11 cellular contexts compared by ENCODE assay signal in the genomic region with DNA sequence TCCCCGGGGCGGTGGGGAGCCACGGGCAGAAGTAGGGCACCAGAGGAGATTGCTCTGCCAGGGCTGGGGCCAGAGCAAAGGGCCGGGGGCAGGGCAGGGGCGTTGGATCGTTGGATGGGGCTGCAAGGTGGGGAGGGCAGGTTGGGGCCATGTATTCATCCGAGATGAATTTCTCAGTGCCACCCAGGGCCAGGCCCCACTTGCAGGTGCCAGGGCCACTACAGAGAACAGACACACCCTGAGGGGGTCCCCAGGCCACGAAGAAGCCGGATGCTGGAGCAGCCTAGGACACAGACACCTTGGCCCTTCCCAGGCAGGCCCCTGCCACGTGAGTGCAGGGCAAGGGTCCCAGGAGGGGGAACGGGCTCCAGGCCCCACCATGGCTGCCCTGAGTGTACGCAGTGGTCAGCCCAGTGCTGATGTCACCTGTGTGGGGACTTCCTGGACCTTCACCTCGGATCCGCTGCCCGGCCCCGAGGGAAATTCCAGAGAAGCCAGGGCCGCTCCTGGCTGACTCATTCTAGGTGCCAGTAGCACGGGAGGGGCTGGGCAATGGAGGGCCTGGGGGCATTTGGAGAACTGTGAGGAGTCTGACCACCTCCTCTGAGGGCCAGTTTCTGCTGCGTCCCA. TPM values are rescaled to one million over a fixed set of nuclear protein-coding genes. Genes with fewer than 3 reads are reported as not detected.
DNase-seq lines count a peak whose midpoint lies in the region; ATAC-seq, FAIRE-seq and TF ChIP-seq lines count a peak whose summit lies in the region.
"Had no signal": no experiment of that assay in that cellular context is flagged by ENCODE, and none has a peak within 500 bp of the region (broad histone marks: within the 10 kb centered on the region; RNA-seq: fewer than 3 reads in every experiment).

No MANE protein-coding gene starts in this region.

- POLR2A ChIA-PET in activated B cell treated with CpG ODN at 0.5 μM for 24 hours (lab: Charles Lee), result interaction anchor here (0.6 kb wide), 1 partner anchor 10 kb away, joined by 4 read pairs; no protein-coding TSS in a partner anchor
- POLR2A ChIA-PET in HepG2 (lab: Yijun Ruan, JAX), result no interaction called here

- TF ChIP-seq CTCF in activated B cell treated with CpG ODN at 0.5 μM for 24 hours (IDR thresholded peaks at IDR 0.05), result no peak
- no peak for TF ChIP-seq CTCF in HepG2 (CRISPR knock-in tag; IDR thresholded peaks at IDR 0.05)
- TF ChIP-seq CTCF in BE2C (IDR thresholded peaks at IDR 0.05; ENCODE audit: low read depth, low read length), result no peak
- no peak for TF ChIP-seq CTCF in brain microvascular endothelial cell (IDR thresholded peaks at IDR 0.05; ENCODE audit: low read depth, low read length, missing control alignments)

- H3K4me1 Mint-ChIP-seq in activated B cell treated with CpG ODN at 0.5 μM for 24 hours, result peaks cover 13% of the 10 kb centered on the region

- H3K27me3 Mint-ChIP-seq in activated B cell treated with CpG ODN at 0.5 μM for 24 hours, result no peaks in the 10 kb centered on the region

- peak overlapping the region; percentile 53 for H3K4me2 ChIP-seq in HepG2 (ENCODE audit: low read depth, low read length)

- no peak for FAIRE-seq in H54 (lab: Jason Lieb, UNC)
- FAIRE-seq in HepG2 (lab: Jason Lieb, UNC), result no peak

- TF ChIP-seq EP300 in HepG2 (IDR thresholded peaks at IDR 0.05; ENCODE audit: low read depth in 2 of 2, low read length in 2 of 2), result peak in 1 of 2 experiments; percentile 21; a peak in 1 of 4 replicates
- TF ChIP-seq EP300 in HepG2 (CRISPR knock-in tag; IDR thresholded peaks at IDR 0.05; ENCODE audit: borderline replicate concordance), result no peak

- BruUV-seq in HepG2 (replicated peaks; lab: Mats Ljungman, UMichigan), result no TSS peak

- ATAC-seq in activated B cell treated with CpG ODN at 0.5 μM for 24 hours (ENCODE audit: low read depth) (peak; percentile 32), HepG2 (peak; percentile 92)

- no peaks in the 10 kb centered on the region for H4K20me1 ChIP-seq in HepG2 (ENCODE audit: insufficient read depth, low read length)

- no peak overlapping the region for H2AFZ ChIP-seq in HepG2 (ENCODE audit: low read length)

- H3K27me3 ChIP-seq in HepG2 (ENCODE audit: control insufficient read depth in 1 of 2, insufficient read depth in 2 of 2, low read length in 2 of 2) (no peaks in the 10 kb centered on the region), BE2C (no peaks in the 10 kb centered on the region), brain microvascular endothelial cell (replicated peaks) (no peaks in the 10 kb centered on the region)
- H3K27me3 ChIP-seq: dorsolateral prefrontal cortex had no signal

- no peaks in the 10 kb centered on the region for H3K79me2 ChIP-seq in HepG2 (ENCODE audit: insufficient read depth, low read length)

- intact Hi-C loops in activated B cell treated with CpG ODN at 0.5 μM for 24 hours (cut with micrococcal nuclease) (no loop called here), HepG2 (cut with micrococcal nuclease; ENCODE audit: unreplicated experiment) (no loop called here)

- WGBS in HepG2 (ENCODE audit: low lambda C conversion rate), result 51% methylated on average over 9 of the region's 19 CpGs

- H3K27ac ChIP-seq in HepG2 (ENCODE audit: extremely low read length, insufficient read depth, low read length) (peak overlapping the region; percentile 43), brain microvascular endothelial cell (no peak overlapping the region)
- H3K27ac ChIP-seq: dorsolateral prefrontal cortex had no signal

- H3K9ac ChIP-seq in HepG2 (ENCODE audit: insufficient read depth, low read depth, low read length), result peak overlapping the region; percentile 64

- in situ Hi-C loops in HepG2 (cut with HindIII; ENCODE audit: extremely low pct_ligation_motif_present, low pct_unique_long_range_greater_than_20kb), result no loop called here
- in situ Hi-C loops in brain microvascular endothelial cell (cut with HindIII; ENCODE audit: low pct_ligation_motif_present, low sequenced_read_pairs), result no loop called here

- H3K9me3 Mint-ChIP-seq in activated B cell treated with CpG ODN at 0.5 μM for 24 hours, result no peaks in the 10 kb centered on the region
- H3K9me3 Mint-ChIP-seq: stimulated activated naive CD8-positive, alpha-beta T cell treated with anti-CD3 and anti-CD28 coated beads, Interleukin-15, Interleukin-2, amounts not matched to agents 100 ng/mL and 50 ng/mL, for 24 hours had no signal

- H3K4me3 ChIP-seq in HepG2 (replicated peaks in 1 of 3; ENCODE audit: insufficient read depth in 1 of 3, low read depth in 2 of 3, low read length in 3 of 3) (peak overlapping the region in 1 of 3 experiments; percentile 27; a peak in 1 of 6 replicates), BE2C (ENCODE audit: low read depth, low read length) (no peak overlapping the region), brain microvascular endothelial cell (ENCODE audit: low read depth, low read length) (no peak overlapping the region)
- H3K4me3 ChIP-seq: dorsolateral prefrontal cortex had no signal

- DNase-seq in A172 (ENCODE audit: low spot score), result peak; percentile 92
- DNase-seq in H54 (ENCODE audit: insufficient read length, low spot score), result peak; percentile 85
- no peak for DNase-seq in activated B cell treated with CpG ODN at 0.5 μM for 24 hours
- DNase-seq in HepG2 (ENCODE audit: low spot score), result peak; percentile 77
- DNase-seq in NCI-H2196 treated with DMSO at 0.1 percent for 48 hours (lab: John Stamatoyannopoulos, UW; ENCODE audit: unreplicated experiment), result no peak
- no peak for DNase-seq in BE2C
- no peak for DNase-seq in NCI-H146 (lab: John Stamatoyannopoulos, UW)
- DNase-seq in brain microvascular endothelial cell, result no peak
- DNase-seq: dorsolateral prefrontal cortex, NCI-H1417 treated with DMSO at 0.1 percent for 48 hours had no signal

- no peak overlapping the region for H3K27ac Mint-ChIP-seq in activated B cell treated with CpG ODN at 0.5 μM for 24 hours
- H3K27ac Mint-ChIP-seq: stimulated activated naive CD8-positive, alpha-beta T cell treated with anti-CD3 and anti-CD28 coated beads, Interleukin-15, Interleukin-2, amounts not matched to agents 100 ng/mL and 50 ng/mL, for 24 hours had no signal

- H3K4me3 Mint-ChIP-seq in activated B cell treated with CpG ODN at 0.5 μM for 24 hours, result no peak overlapping the region
- H3K4me3 Mint-ChIP-seq: stimulated activated naive CD8-positive, alpha-beta T cell treated with anti-CD3 and anti-CD28 coated beads, Interleukin-15, Interleukin-2, amounts not matched to agents 100 ng/mL and 50 ng/mL, for 24 hours had no signal

- H3K9me3 ChIP-seq in HepG2 (ENCODE audit: low read length) (no peaks in the 10 kb centered on the region), BE2C (no peaks in the 10 kb centered on the region)

- peaks cover 42% of the 10 kb centered on the region for H3K4me1 ChIP-seq in HepG2 (ENCODE audit: insufficient read depth, low read length)
- no peaks in the 10 kb centered on the region for H3K4me1 ChIP-seq in BE2C

- no peaks in the 10 kb centered on the region for H3K36me3 Mint-ChIP-seq in activated B cell treated with CpG ODN at 0.5 μM for 24 hours (ENCODE audit: low read depth)

- H3K36me3 ChIP-seq in HepG2 (replicated peaks in 1 of 2; ENCODE audit: control insufficient read depth in 1 of 2, insufficient read depth in 2 of 2, low read length in 2 of 2) (no peaks in the 10 kb centered on the region), BE2C (no peaks in the 10 kb centered on the region), brain microvascular endothelial cell (replicated peaks) (no peaks in the 10 kb centered on the region)

- CTCF ChIA-PET in activated B cell treated with CpG ODN at 0.5 μM for 24 hours (lab: Charles Lee), result no interaction called here
- CTCF ChIA-PET in HepG2 (lab: Yijun Ruan, JAX; ENCODE audit: low intra/inter-chr PET ratio, low total read pairs), result no interaction called here

- TF ChIP-seq RAD21 in HepG2 (CRISPR knock-in tag; IDR thresholded peaks at IDR 0.05), result no peak; the same call in 1 of the 2 replicates

- TF ChIP-seq POLR2A in H54 (IDR thresholded peaks at IDR 0.05; ENCODE audit: low read depth, low read length) (no peak), HepG2 (IDR thresholded peaks at IDR 0.05; ENCODE audit: insufficient read depth in 1 of 2, low read depth in 2 of 2, low read length in 2 of 2) (peak; percentile 30 to 62; a peak in 3 of 4 replicates)

RNA-seq across cellular contexts. Expression of gene SBNO2, which starts 9.6 kb away (rescaled TPM):
- 37.0 and 51.1 TPM in 2 replicates for total RNA-seq in A172 (2014; rRNA removed; shearing (Covaris generic))
- total RNA-seq in activated B cell treated with CpG ODN at 0.5 μM for 24 hours (111 and 127 TPM in 2 replicates), HepG2 (2016; rRNA removed; fragmentation: Illumina TruSeq; extraction: Trizol) (5.8 and 10.4 TPM in 2 replicates)
- 3.3 and 3.8 TPM in 2 replicates for total RNA-seq in HepG2 (2016; cell fraction: cytosol; rRNA removed; fragmentation: Illumina TruSeq; extraction: Trizol; ENCODE audit: low read depth)
- 6.5 and 12.4 TPM in 2 replicates for total RNA-seq in HepG2 (2016; cell fraction: insoluble cytoplasmic fraction; rRNA removed; fragmentation: Illumina TruSeq; extraction: Trizol)
- 7.7 and 8.1 TPM in 2 replicates for total RNA-seq in HepG2 (2016; cell fraction: membrane; rRNA removed; fragmentation: Illumina TruSeq; extraction: Trizol)
- total RNA-seq in HepG2 (2016; cell fraction: nucleus; rRNA removed; fragmentation: Illumina TruSeq; extraction: Trizol), result 10.4 and 12.1 TPM in 2 replicates
- polyA plus RNA-seq in HepG2 (2011; rRNA removed), result 8.6 and 10.8 TPM in 2 replicates
- polyA plus RNA-seq in HepG2 (2011; cell fraction: cytosol; rRNA removed), result 4.1 and 8.0 TPM in 2 replicates
- polyA plus RNA-seq in HepG2 (2011; cell fraction: nucleus; rRNA removed), result 53.6 and 82.3 TPM in 2 replicates
- polyA plus RNA-seq in HepG2 (2012), result 10.8 and 11.3 TPM in 2 replicates
- 1.0 and 1.1 TPM in 2 replicates for polyA plus RNA-seq in HepG2 (2016; cell fraction: cytosol; fragmentation: Illumina TruSeq; extraction: Trizol; ENCODE audit: low read depth)
- polyA plus RNA-seq in HepG2 (2016; cell fraction: insoluble cytoplasmic fraction; fragmentation: Illumina TruSeq; extraction: Trizol; ENCODE audit: low read depth), result 6.7 and 7.7 TPM in 2 replicates
- 2.8 and 3.4 TPM in 2 replicates for polyA plus RNA-seq in HepG2 (2016; cell fraction: membrane; fragmentation: Illumina TruSeq; extraction: Trizol; ENCODE audit: low read depth)
- 33.1 and 36.3 TPM in 2 replicates for polyA plus RNA-seq in HepG2 (2016; cell fraction: nucleus; fragmentation: Illumina TruSeq; extraction: Trizol; ENCODE audit: insufficient read depth, low read depth)
- polyA minus RNA-seq in HepG2 (2011; rRNA and poly(A)+ RNA removed; ENCODE audit: low replicate concordance), result 21.5 and 30.2 TPM in 2 replicates
- 9.8 and 12.0 TPM in 2 replicates for polyA minus RNA-seq in HepG2 (2011; cell fraction: cytosol; rRNA and poly(A)+ RNA removed)
- polyA minus RNA-seq in HepG2 (2011; cell fraction: nucleus; rRNA and poly(A)+ RNA removed), result 13.0 and 13.4 TPM in 2 replicates
- 74.4 TPM for polyA plus RNA-seq in BE2C (2012; ENCODE audit: insufficient read depth, insufficient read length, low read depth)

RNA-seq across cellular contexts. Expression of gene STK11, which starts 21.9 kb away (rescaled TPM):
- total RNA-seq in A172 (2014; rRNA removed; shearing (Covaris generic)), result 87.8 and 98.9 TPM in 2 replicates
- total RNA-seq in activated B cell treated with CpG ODN at 0.5 μM for 24 hours (62.0 and 67.6 TPM in 2 replicates), HepG2 (2016; rRNA removed; fragmentation: Illumina TruSeq; extraction: Trizol) (28.4 and 43.6 TPM in 2 replicates)
- total RNA-seq in HepG2 (2016; cell fraction: cytosol; rRNA removed; fragmentation: Illumina TruSeq; extraction: Trizol; ENCODE audit: low read depth), result 18.3 and 20.2 TPM in 2 replicates
- total RNA-seq in HepG2 (2016; cell fraction: insoluble cytoplasmic fraction; rRNA removed; fragmentation: Illumina TruSeq; extraction: Trizol), result 23.3 and 42.4 TPM in 2 replicates
- 47.5 and 49.4 TPM in 2 replicates for total RNA-seq in HepG2 (2016; cell fraction: membrane; rRNA removed; fragmentation: Illumina TruSeq; extraction: Trizol)
- total RNA-seq in HepG2 (2016; cell fraction: nucleus; rRNA removed; fragmentation: Illumina TruSeq; extraction: Trizol), result 33.1 and 35.0 TPM in 2 replicates
- polyA plus RNA-seq in HepG2 (2011; rRNA removed), result 27.5 and 40.8 TPM in 2 replicates
- polyA plus RNA-seq in HepG2 (2011; cell fraction: cytosol; rRNA removed), result 31.3 and 45.7 TPM in 2 replicates
- 143 and 178 TPM in 2 replicates for polyA plus RNA-seq in HepG2 (2011; cell fraction: nucleus; rRNA removed)
- 38.3 and 41.3 TPM in 2 replicates for polyA plus RNA-seq in HepG2 (2012)
- polyA plus RNA-seq in HepG2 (2016; cell fraction: cytosol; fragmentation: Illumina TruSeq; extraction: Trizol; ENCODE audit: low read depth), result 12.4 and 14.0 TPM in 2 replicates
- 24.8 and 28.5 TPM in 2 replicates for polyA plus RNA-seq in HepG2 (2016; cell fraction: insoluble cytoplasmic fraction; fragmentation: Illumina TruSeq; extraction: Trizol; ENCODE audit: low read depth)
- 31.5 and 34.3 TPM in 2 replicates for polyA plus RNA-seq in HepG2 (2016; cell fraction: membrane; fragmentation: Illumina TruSeq; extraction: Trizol; ENCODE audit: low read depth)
- polyA plus RNA-seq in HepG2 (2016; cell fraction: nucleus; fragmentation: Illumina TruSeq; extraction: Trizol; ENCODE audit: insufficient read depth, low read depth), result 76.9 and 78.9 TPM in 2 replicates
- 2.2 and 54.9 TPM in 2 replicates for polyA minus RNA-seq in HepG2 (2011; rRNA and poly(A)+ RNA removed; ENCODE audit: low replicate concordance)
- polyA minus RNA-seq in HepG2 (2011; cell fraction: cytosol; rRNA and poly(A)+ RNA removed), result 24.1 and 27.3 TPM in 2 replicates
- 21.8 and 30.2 TPM in 2 replicates for polyA minus RNA-seq in HepG2 (2011; cell fraction: nucleus; rRNA and poly(A)+ RNA removed)
- polyA plus RNA-seq in BE2C (2012; ENCODE audit: insufficient read depth, insufficient read length, low read depth), result 71.2 TPM

RNA-seq across cellular contexts. Expression of gene CBARP, which starts 54.1 kb away (rescaled TPM):
- total RNA-seq in A172 (2014; rRNA removed; shearing (Covaris generic)), result 0.93 and 0.95 TPM in 2 replicates
- total RNA-seq in activated B cell treated with CpG ODN at 0.5 μM for 24 hours, result 0.29 and 0.64 TPM in 2 replicates
- total RNA-seq in HepG2 (2016; rRNA removed; fragmentation: Illumina TruSeq; extraction: Trizol), result 0.27 and 1.2 TPM in 2 replicates
- 1.1 and 1.3 TPM in 2 replicates for total RNA-seq in HepG2 (2016; cell fraction: cytosol; rRNA removed; fragmentation: Illumina TruSeq; extraction: Trizol; ENCODE audit: low read depth)
- total RNA-seq in HepG2 (2016; cell fraction: insoluble cytoplasmic fraction; rRNA removed; fragmentation: Illumina TruSeq; extraction: Trizol), result 0.82 and 1.8 TPM in 2 replicates
- total RNA-seq in HepG2 (2016; cell fraction: membrane; rRNA removed; fragmentation: Illumina TruSeq; extraction: Trizol), result 1.1 and 1.8 TPM in 2 replicates
- total RNA-seq in HepG2 (2016; cell fraction: nucleus; rRNA removed; fragmentation: Illumina TruSeq; extraction: Trizol), result 0.88 and 1.8 TPM in 2 replicates
- polyA plus RNA-seq in HepG2 (2011; rRNA removed), result 1.4 and 2.8 TPM in 2 replicates
- 1.0 and 2.2 TPM in 2 replicates for polyA plus RNA-seq in HepG2 (2011; cell fraction: cytosol; rRNA removed)
- 12.5 TPM in 2 replicates for polyA plus RNA-seq in HepG2 (2011; cell fraction: nucleus; rRNA removed)
- 1.1 and 1.9 TPM in 2 replicates for polyA plus RNA-seq in HepG2 (2012)
- polyA plus RNA-seq in HepG2 (2016; cell fraction: cytosol; fragmentation: Illumina TruSeq; extraction: Trizol; ENCODE audit: low read depth), result 0.58 and 0.73 TPM in 2 replicates
- 0.82 and 1.5 TPM in 2 replicates for polyA plus RNA-seq in HepG2 (2016; cell fraction: insoluble cytoplasmic fraction; fragmentation: Illumina TruSeq; extraction: Trizol; ENCODE audit: low read depth)
- 2.0 and 2.4 TPM in 2 replicates for polyA plus RNA-seq in HepG2 (2016; cell fraction: membrane; fragmentation: Illumina TruSeq; extraction: Trizol; ENCODE audit: low read depth)
- 6.5 and 7.2 TPM in 2 replicates for polyA plus RNA-seq in HepG2 (2016; cell fraction: nucleus; fragmentation: Illumina TruSeq; extraction: Trizol; ENCODE audit: insufficient read depth, low read depth)
- 0.21 and 2.3 TPM in 2 replicates for polyA minus RNA-seq in HepG2 (2011; rRNA and poly(A)+ RNA removed; ENCODE audit: low replicate concordance)
- polyA minus RNA-seq in HepG2 (2011; cell fraction: cytosol; rRNA and poly(A)+ RNA removed), result 1.3 and 1.7 TPM in 2 replicates
- polyA minus RNA-seq in HepG2 (2011; cell fraction: nucleus; rRNA and poly(A)+ RNA removed), result 0.90 and 2.0 TPM in 2 replicates
- 23.0 TPM for polyA plus RNA-seq in BE2C (2012; ENCODE audit: insufficient read depth, insufficient read length, low read depth)

RNA-seq across cellular contexts. Expression of gene ATP5F1D, which starts 57.9 kb away (rescaled TPM):
- 42.2 and 78.9 TPM in 2 replicates for total RNA-seq in A172 (2014; rRNA removed; shearing (Covaris generic))
- total RNA-seq in activated B cell treated with CpG ODN at 0.5 μM for 24 hours, result 172 and 185 TPM in 2 replicates
- total RNA-seq in HepG2 (2016; rRNA removed; fragmentation: Illumina TruSeq; extraction: Trizol), result 78.7 and 88.0 TPM in 2 replicates
- 72.7 and 79.4 TPM in 2 replicates for total RNA-seq in HepG2 (2016; cell fraction: cytosol; rRNA removed; fragmentation: Illumina TruSeq; extraction: Trizol; ENCODE audit: low read depth)
- 80.1 and 93.1 TPM in 2 replicates for total RNA-seq in HepG2 (2016; cell fraction: insoluble cytoplasmic fraction; rRNA removed; fragmentation: Illumina TruSeq; extraction: Trizol)
- total RNA-seq in HepG2 (2016; cell fraction: membrane; rRNA removed; fragmentation: Illumina TruSeq; extraction: Trizol), result 72.8 and 84.2 TPM in 2 replicates
- 40.6 and 53.8 TPM in 2 replicates for total RNA-seq in HepG2 (2016; cell fraction: nucleus; rRNA removed; fragmentation: Illumina TruSeq; extraction: Trizol)
- polyA plus RNA-seq in HepG2 (2011; rRNA removed), result 39.4 and 49.3 TPM in 2 replicates
- 61.0 and 112 TPM in 2 replicates for polyA plus RNA-seq in HepG2 (2011; cell fraction: cytosol; rRNA removed)
- 105 and 111 TPM in 2 replicates for polyA plus RNA-seq in HepG2 (2011; cell fraction: nucleus; rRNA removed)
- 67.0 and 70.9 TPM in 2 replicates for polyA plus RNA-seq in HepG2 (2012)
- polyA plus RNA-seq in HepG2 (2016; cell fraction: cytosol; fragmentation: Illumina TruSeq; extraction: Trizol; ENCODE audit: low read depth), result 126 and 135 TPM in 2 replicates
- 131 and 155 TPM in 2 replicates for polyA plus RNA-seq in HepG2 (2016; cell fraction: insoluble cytoplasmic fraction; fragmentation: Illumina TruSeq; extraction: Trizol; ENCODE audit: low read depth)
- 112 and 121 TPM in 2 replicates for polyA plus RNA-seq in HepG2 (2016; cell fraction: membrane; fragmentation: Illumina TruSeq; extraction: Trizol; ENCODE audit: low read depth)
- polyA plus RNA-seq in HepG2 (2016; cell fraction: nucleus; fragmentation: Illumina TruSeq; extraction: Trizol; ENCODE audit: insufficient read depth, low read depth), result 129 and 134 TPM in 2 replicates
- polyA minus RNA-seq in HepG2 (2011; rRNA and poly(A)+ RNA removed; ENCODE audit: low replicate concordance), result 60.5 and 86.6 TPM in 2 replicates
- 53.6 and 68.0 TPM in 2 replicates for polyA minus RNA-seq in HepG2 (2011; cell fraction: cytosol; rRNA and poly(A)+ RNA removed)
- polyA minus RNA-seq in HepG2 (2011; cell fraction: nucleus; rRNA and poly(A)+ RNA removed), result 14.7 and 18.9 TPM in 2 replicates
- 658 TPM for polyA plus RNA-seq in BE2C (2012; ENCODE audit: insufficient read depth, insufficient read length, low read depth)

Comparison
In these comparisons a context has a peak if more than half of its experiments do, and no peak if none do; other contexts are left out.
1. DNase-seq: peak in A172 (single experiment), H54 (single experiment) and HepG2 (single experiment); none in activated B cell treated with CpG ODN at 0.5 μM for 24 hours (single experiment), NCI-H2196 treated with DMSO at 0.1 percent for 48 hours (single experiment), BE2C (single experiment), NCI-H146 (single experiment) and brain microvascular endothelial cell (single experiment).